ENCODE assay signal across 1 cellular context in the genomic region with DNA sequence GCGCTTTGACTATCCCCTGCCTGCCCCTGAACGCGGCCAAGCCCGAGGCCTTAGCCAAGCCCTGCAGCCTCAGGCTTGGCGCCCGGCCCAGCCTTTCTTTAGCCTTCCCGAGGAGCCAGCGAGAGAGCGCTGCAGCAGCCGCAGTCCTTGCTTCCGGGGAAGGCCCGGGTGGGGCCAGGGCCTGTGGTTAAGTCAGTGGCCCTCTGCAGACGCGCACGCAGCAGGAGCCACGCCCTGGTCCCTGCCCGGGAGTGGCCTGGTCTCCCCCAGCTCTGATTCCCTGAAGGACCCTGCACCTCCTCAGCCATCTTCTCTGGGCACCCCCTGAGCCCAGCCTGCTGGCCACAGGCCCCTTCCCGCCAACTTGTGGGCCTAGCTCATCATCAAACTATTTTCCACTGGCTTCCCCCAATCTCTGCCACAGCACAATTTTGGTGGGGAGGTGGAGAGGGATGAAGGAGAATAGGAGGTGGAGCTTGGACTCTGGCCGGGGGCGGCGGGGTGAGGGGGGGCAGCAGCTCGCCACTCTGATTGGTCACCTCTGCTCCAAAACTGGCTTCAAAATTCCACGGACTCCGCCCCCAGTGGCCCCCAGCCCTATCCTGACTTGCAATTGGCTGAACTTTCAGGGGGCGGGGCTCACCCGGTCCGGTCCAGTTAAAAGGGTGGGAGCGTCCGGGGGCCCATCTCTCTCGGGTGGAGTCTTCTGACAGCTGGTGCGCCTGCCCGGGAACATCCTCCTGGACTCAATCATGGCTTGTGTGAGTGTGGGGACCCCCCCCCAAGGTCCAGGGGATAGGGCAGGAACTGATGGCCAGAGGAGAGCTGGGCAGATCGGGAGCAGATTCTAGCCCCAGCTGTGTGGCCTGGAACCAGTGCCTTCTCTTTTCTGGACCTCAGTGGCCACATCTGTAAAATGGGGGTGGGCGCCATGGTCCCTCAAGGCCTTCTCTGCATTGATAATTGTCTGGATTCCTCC.
TF ChIP-seq lines count a peak whose summit lies in the region.

A gene (plus strand): TSS at position 686 of the 979 bp plus-strand sequence. CDS start 67 bp downstream, at position 753.

TF ChIP-seq in K562, 482 proteins besides CTCF, POLR2A, EP300 and RAD21 (continued from another document and continues in another):
- TF ChIP-seq, protein P1, sequence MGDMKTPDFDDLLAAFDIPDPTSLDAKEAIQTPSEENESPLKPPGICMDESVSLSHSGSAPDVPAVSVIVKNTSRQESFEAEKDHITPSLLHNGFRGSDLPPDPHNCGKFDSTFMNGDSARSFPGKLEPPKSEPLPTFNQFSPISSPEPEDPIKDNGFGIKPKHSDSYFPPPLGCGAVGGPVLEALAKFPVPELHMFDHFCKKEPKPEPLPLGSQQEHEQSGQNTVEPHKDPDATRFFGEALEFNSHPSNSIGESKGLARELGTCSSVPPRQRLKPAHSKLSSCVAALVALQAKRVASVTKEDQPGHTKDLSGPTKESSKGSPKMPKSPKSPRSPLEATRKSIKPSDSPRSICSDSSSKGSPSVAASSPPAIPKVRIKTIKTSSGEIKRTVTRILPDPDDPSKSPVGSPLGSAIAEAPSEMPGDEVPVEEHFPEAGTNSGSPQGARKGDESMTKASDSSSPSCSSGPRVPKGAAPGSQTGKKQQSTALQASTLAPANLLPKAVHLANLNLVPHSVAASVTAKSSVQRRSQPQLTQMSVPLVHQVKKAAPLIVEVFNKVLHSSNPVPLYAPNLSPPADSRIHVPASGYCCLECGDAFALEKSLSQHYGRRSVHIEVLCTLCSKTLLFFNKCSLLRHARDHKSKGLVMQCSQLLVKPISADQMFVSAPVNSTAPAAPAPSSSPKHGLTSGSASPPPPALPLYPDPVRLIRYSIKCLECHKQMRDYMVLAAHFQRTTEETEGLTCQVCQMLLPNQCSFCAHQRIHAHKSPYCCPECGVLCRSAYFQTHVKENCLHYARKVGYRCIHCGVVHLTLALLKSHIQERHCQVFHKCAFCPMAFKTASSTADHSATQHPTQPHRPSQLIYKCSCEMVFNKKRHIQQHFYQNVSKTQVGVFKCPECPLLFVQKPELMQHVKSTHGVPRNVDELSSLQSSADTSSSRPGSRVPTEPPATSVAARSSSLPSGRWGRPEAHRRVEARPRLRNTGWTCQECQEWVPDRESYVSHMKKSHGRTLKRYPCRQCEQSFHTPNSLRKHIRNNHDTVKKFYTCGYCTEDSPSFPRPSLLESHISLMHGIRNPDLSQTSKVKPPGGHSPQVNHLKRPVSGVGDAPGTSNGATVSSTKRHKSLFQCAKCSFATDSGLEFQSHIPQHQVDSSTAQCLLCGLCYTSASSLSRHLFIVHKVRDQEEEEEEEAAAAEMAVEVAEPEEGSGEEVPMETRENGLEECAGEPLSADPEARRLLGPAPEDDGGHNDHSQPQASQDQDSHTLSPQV (IDR thresholded peaks at IDR 0.05), result no peak
- TF ChIP-seq BHLHE40 (IDR thresholded peaks at IDR 0.05; ENCODE audit: low read length), result no peak
- TF ChIP-seq MTA1 (IDR thresholded peaks at IDR 0.05; ENCODE audit: borderline replicate concordance), result no peak
- no peak for TF ChIP-seq ZNF184 (CRISPR knock-in tag; IDR thresholded peaks at IDR 0.05)
- TF ChIP-seq, protein P2, sequence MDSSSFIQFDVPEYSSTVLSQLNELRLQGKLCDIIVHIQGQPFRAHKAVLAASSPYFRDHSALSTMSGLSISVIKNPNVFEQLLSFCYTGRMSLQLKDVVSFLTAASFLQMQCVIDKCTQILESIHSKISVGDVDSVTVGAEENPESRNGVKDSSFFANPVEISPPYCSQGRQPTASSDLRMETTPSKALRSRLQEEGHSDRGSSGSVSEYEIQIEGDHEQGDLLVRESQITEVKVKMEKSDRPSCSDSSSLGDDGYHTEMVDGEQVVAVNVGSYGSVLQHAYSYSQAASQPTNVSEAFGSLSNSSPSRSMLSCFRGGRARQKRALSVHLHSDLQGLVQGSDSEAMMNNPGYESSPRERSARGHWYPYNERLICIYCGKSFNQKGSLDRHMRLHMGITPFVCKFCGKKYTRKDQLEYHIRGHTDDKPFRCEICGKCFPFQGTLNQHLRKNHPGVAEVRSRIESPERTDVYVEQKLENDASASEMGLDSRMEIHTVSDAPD (CRISPR knock-in tag; IDR thresholded peaks at IDR 0.05), result no peak
- TF ChIP-seq SNRNP70 (optimal IDR thresholded peaks at IDR 0.05; ENCODE audit: low read depth, low read length), result no peak
- TF ChIP-seq, protein P3, sequence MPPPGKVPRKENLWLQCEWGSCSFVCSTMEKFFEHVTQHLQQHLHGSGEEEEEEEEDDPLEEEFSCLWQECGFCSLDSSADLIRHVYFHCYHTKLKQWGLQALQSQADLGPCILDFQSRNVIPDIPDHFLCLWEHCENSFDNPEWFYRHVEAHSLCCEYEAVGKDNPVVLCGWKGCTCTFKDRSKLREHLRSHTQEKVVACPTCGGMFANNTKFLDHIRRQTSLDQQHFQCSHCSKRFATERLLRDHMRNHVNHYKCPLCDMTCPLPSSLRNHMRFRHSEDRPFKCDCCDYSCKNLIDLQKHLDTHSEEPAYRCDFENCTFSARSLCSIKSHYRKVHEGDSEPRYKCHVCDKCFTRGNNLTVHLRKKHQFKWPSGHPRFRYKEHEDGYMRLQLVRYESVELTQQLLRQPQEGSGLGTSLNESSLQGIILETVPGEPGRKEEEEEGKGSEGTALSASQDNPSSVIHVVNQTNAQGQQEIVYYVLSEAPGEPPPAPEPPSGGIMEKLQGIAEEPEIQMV (tag; conservative IDR thresholded peaks at IDR 0.05; ENCODE audit: low read depth), result no peak
- TF ChIP-seq, protein P4, sequence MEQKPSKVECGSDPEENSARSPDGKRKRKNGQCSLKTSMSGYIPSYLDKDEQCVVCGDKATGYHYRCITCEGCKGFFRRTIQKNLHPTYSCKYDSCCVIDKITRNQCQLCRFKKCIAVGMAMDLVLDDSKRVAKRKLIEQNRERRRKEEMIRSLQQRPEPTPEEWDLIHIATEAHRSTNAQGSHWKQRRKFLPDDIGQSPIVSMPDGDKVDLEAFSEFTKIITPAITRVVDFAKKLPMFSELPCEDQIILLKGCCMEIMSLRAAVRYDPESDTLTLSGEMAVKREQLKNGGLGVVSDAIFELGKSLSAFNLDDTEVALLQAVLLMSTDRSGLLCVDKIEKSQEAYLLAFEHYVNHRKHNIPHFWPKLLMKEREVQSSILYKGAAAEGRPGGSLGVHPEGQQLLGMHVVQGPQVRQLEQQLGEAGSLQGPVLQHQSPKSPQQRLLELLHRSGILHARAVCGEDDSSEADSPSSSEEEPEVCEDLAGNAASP (IDR thresholded peaks at IDR 0.05), result no peak
- TF ChIP-seq BCOR (IDR thresholded peaks at IDR 0.05), result peak; percentile 93
- TF ChIP-seq, protein P5, sequence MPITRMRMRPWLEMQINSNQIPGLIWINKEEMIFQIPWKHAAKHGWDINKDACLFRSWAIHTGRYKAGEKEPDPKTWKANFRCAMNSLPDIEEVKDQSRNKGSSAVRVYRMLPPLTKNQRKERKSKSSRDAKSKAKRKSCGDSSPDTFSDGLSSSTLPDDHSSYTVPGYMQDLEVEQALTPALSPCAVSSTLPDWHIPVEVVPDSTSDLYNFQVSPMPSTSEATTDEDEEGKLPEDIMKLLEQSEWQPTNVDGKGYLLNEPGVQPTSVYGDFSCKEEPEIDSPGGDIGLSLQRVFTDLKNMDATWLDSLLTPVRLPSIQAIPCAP (CRISPR knock-in tag; IDR thresholded peaks at IDR 0.05; ENCODE audit: borderline replicate concordance), result no peak
- TF ChIP-seq, protein P6, sequence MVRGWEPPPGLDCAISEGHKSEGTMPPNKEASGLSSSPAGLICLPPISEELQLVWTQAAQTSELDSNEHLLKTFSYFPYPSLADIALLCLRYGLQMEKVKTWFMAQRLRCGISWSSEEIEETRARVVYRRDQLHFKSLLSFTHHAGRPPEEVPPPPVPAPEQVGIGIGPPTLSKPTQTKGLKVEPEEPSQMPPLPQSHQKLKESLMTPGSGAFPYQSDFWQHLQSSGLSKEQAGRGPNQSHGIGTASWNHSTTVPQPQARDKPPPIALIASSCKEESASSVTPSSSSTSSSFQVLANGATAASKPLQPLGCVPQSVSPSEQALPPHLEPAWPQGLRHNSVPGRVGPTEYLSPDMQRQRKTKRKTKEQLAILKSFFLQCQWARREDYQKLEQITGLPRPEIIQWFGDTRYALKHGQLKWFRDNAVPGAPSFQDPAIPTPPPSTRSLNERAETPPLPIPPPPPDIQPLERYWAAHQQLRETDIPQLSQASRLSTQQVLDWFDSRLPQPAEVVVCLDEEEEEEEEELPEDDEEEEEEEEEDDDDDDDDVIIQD (CRISPR knock-in tag; IDR thresholded peaks at IDR 0.05), result no peak
- TF ChIP-seq ZNF384 (IDR thresholded peaks at IDR 0.05; ENCODE audit: low read depth, low read length), result no peak
- TF ChIP-seq, protein P7, sequence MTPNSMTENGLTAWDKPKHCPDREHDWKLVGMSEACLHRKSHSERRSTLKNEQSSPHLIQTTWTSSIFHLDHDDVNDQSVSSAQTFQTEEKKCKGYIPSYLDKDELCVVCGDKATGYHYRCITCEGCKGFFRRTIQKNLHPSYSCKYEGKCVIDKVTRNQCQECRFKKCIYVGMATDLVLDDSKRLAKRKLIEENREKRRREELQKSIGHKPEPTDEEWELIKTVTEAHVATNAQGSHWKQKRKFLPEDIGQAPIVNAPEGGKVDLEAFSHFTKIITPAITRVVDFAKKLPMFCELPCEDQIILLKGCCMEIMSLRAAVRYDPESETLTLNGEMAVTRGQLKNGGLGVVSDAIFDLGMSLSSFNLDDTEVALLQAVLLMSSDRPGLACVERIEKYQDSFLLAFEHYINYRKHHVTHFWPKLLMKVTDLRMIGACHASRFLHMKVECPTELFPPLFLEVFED (CRISPR knock-in tag; conservative IDR thresholded peaks at IDR 0.05), result no peak
- TF ChIP-seq JUNB (CRISPR knock-in tag; conservative IDR thresholded peaks at IDR 0.05), result no peak
- no peak for TF ChIP-seq POLR3A (IDR thresholded peaks at IDR 0.05; ENCODE audit: borderline replicate concordance, extremely low read depth, insufficient read depth, insufficient read length)
- peak; percentile 31 to 38; a peak in 1 of 4 replicates for TF ChIP-seq TEAD1 (CRISPR knock-in tag; IDR thresholded peaks at IDR 0.05)
- TF ChIP-seq ZNF134 (CRISPR knock-in tag; conservative IDR thresholded peaks at IDR 0.05), result no peak
- TF ChIP-seq NFXL1 (CRISPR knock-in tag; IDR thresholded peaks at IDR 0.05), result no peak
- no peak for TF ChIP-seq HEY1 (CRISPR knock-in tag; IDR thresholded peaks at IDR 0.05; ENCODE audit: borderline replicate concordance)
- no peak for TF ChIP-seq ZNF830 (CRISPR knock-in tag; IDR thresholded peaks at IDR 0.05)
- no peak for TF ChIP-seq PPARD (CRISPR knock-in tag; IDR thresholded peaks at IDR 0.05)
- TF ChIP-seq SMARCE1 (IDR thresholded peaks at IDR 0.05), result 0 out of 2 replicates have a peak, but pooled peaks have one; percentile 1
- no peak for TF ChIP-seq MED1 (CRISPR knock-in tag; IDR thresholded peaks at IDR 0.05; ENCODE audit: borderline replicate concordance)
- TF ChIP-seq ZNF583 (CRISPR knock-in tag; IDR thresholded peaks at IDR 0.05), result no peak
- no peak for TF ChIP-seq ZNF76 (CRISPR knock-in tag; IDR thresholded peaks at IDR 0.05; ENCODE audit: borderline replicate concordance)
- TF ChIP-seq NFRKB (IDR thresholded peaks at IDR 0.05; ENCODE audit: low read depth), result no peak
- TF ChIP-seq FOXM1 (IDR thresholded peaks at IDR 0.05; ENCODE audit: low read depth), result peak; percentile 84
- TF ChIP-seq FOXM1 (CRISPR knock-in tag; IDR thresholded peaks at IDR 0.05; ENCODE audit: low read depth), result peak; percentile 64; the same call in 1 of the 2 replicates
- TF ChIP-seq, protein P8, sequence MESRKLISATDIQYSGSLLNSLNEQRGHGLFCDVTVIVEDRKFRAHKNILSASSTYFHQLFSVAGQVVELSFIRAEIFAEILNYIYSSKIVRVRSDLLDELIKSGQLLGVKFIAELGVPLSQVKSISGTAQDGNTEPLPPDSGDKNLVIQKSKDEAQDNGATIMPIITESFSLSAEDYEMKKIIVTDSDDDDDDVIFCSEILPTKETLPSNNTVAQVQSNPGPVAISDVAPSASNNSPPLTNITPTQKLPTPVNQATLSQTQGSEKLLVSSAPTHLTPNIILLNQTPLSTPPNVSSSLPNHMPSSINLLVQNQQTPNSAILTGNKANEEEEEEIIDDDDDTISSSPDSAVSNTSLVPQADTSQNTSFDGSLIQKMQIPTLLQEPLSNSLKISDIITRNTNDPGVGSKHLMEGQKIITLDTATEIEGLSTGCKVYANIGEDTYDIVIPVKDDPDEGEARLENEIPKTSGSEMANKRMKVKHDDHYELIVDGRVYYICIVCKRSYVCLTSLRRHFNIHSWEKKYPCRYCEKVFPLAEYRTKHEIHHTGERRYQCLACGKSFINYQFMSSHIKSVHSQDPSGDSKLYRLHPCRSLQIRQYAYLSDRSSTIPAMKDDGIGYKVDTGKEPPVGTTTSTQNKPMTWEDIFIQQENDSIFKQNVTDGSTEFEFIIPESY (CRISPR knock-in tag; IDR thresholded peaks at IDR 0.05), result no peak
- TF ChIP-seq, protein P9, sequence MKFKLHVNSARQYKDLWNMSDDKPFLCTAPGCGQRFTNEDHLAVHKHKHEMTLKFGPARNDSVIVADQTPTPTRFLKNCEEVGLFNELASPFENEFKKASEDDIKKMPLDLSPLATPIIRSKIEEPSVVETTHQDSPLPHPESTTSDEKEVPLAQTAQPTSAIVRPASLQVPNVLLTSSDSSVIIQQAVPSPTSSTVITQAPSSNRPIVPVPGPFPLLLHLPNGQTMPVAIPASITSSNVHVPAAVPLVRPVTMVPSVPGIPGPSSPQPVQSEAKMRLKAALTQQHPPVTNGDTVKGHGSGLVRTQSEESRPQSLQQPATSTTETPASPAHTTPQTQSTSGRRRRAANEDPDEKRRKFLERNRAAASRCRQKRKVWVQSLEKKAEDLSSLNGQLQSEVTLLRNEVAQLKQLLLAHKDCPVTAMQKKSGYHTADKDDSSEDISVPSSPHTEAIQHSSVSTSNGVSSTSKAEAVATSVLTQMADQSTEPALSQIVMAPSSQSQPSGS (CRISPR knock-in tag; IDR thresholded peaks at IDR 0.05), result no peak
- no peak for TF ChIP-seq ZNF253 (CRISPR knock-in tag; conservative IDR thresholded peaks at IDR 0.05)
- no peak for TF ChIP-seq PRPF4 (IDR thresholded peaks at IDR 0.05; ENCODE audit: insufficient read depth, low read depth, low read length, poor library complexity, severe bottlenecking)
- TF ChIP-seq DACH1 (IDR thresholded peaks at IDR 0.05; ENCODE audit: partially characterized antibody), result peak; percentile 63
- TF ChIP-seq SMARCB1 (IDR thresholded peaks at IDR 0.05; ENCODE audit: insufficient read length, low read depth), result no peak
- no peak for TF ChIP-seq ZNF124 (CRISPR knock-in tag; IDR thresholded peaks at IDR 0.05)
- no peak for TF ChIP-seq KLF10 (CRISPR knock-in tag; IDR thresholded peaks at IDR 0.05)
- no peak for TF ChIP-seq YBX1 (IDR thresholded peaks at IDR 0.05)
- TF ChIP-seq CSDE1 (IDR thresholded peaks at IDR 0.05), result no peak
- TF ChIP-seq ETV1 (tag; conservative IDR thresholded peaks at IDR 0.05; ENCODE audit: low read depth), result peak; percentile 93
- no peak for TF ChIP-seq DDX20 (tag; IDR thresholded peaks at IDR 0.05; ENCODE audit: low read depth)
- TF ChIP-seq HSF4 (CRISPR knock-in tag; IDR thresholded peaks at IDR 0.05; ENCODE audit: borderline replicate concordance), result no peak
- TF ChIP-seq TRIM24 (IDR thresholded peaks at IDR 0.05), result peak in 1 of 2 experiments; percentile 26; a peak in 1 of 4 replicates
- no peak for TF ChIP-seq ZNF197 (CRISPR knock-in tag; IDR thresholded peaks at IDR 0.05; ENCODE audit: low read depth)
- TF ChIP-seq ZFP1 (CRISPR knock-in tag; IDR thresholded peaks at IDR 0.05), result no peak
- TF ChIP-seq ZNF586 (CRISPR knock-in tag; conservative IDR thresholded peaks at IDR 0.05), result no peak
- TF ChIP-seq, protein P10, sequence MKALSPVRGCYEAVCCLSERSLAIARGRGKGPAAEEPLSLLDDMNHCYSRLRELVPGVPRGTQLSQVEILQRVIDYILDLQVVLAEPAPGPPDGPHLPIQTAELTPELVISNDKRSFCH (CRISPR knock-in tag; IDR thresholded peaks at IDR 0.05), result no peak
- TF ChIP-seq, protein P10 (tag; IDR thresholded peaks at IDR 0.05), result 0 out of 2 replicates have a peak, but pooled peaks have one; percentile 31
- 0 out of 2 replicates have a peak, but pooled peaks have one; percentile 8 for TF ChIP-seq ZNF766 (CRISPR knock-in tag; conservative IDR thresholded peaks at IDR 0.05)
